9 cellular contexts compared by ENCODE assay signal in the genomic region with DNA sequence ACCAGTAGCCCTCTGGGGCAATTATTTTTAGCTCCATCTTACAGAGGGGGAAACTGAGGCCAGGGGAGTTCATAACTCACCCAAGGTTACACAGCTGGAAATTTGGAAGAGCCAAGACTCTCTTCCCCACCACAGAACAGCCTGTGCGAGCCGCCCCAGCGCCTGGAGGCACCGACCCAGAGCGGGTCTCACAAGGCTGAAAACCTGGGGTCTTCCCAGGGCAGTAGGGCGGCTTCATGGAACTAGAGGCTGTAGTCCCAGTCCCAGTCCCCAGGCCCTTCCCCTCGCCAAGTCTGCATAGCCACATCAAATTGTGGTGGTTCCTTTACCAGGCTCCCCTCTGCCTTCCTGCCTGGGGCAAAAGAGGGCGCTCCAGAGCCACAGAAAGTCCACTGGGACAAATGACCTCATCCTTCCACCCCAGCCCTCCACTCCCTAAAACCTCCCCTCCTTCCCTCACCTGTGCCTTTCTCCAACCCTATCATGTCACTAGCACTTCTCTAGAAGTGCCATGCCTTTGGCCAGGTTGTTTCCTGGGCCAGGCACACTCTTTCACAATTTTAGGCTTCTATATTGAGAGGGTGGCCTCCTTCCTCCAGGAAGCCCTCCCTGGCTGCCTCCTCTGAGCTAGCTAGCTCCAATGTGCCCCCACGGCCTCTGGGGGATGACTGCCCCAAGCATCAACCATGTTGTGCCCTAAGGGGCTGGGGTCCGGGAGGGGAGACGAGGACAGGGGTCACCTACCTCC. TPM values are rescaled to one million over a fixed set of nuclear protein-coding genes. Genes with fewer than 3 reads are reported as not detected.
DNase-seq lines count a peak whose midpoint lies in the region; ATAC-seq, FAIRE-seq and TF ChIP-seq lines count a peak whose summit lies in the region.
"Had no signal": no experiment of that assay in that cellular context is flagged by ENCODE, and none has a peak within 500 bp of the region (broad histone marks: within the 10 kb centered on the region; RNA-seq: fewer than 3 reads in every experiment).

No MANE protein-coding gene starts in this region.

- no peaks in the 10 kb centered on the region for H3K27me3 ChIP-seq in GM23338 (ENCODE audit: insufficient read depth)
- H3K27me3 ChIP-seq in body of pancreas, result no peaks in the 10 kb centered on the region
- H3K27me3 ChIP-seq in iPS-20b (ENCODE audit: insufficient read depth, low read length), result no peaks in the 10 kb centered on the region
- H3K27me3 ChIP-seq in small intestine (ENCODE audit: control insufficient read depth in 2 of 2, insufficient read depth in 2 of 2, low read length in 2 of 2), result no peaks in the 10 kb centered on the region

- peaks cover 33% of the 10 kb centered on the region for H3K4me1 Mint-ChIP-seq in GM23338

- no peaks in the 10 kb centered on the region for H3K36me3 Mint-ChIP-seq in GM23338 (ENCODE audit: low read depth)

- H2AFZ ChIP-seq in GM23338, result peak overlapping the region; percentile 72; the same call in 1 of the 2 replicates

- peak overlapping the region; percentile 85; the same call in 1 of the 2 replicates for H3K27ac Mint-ChIP-seq in GM23338

- H3F3A ChIP-seq in GM23338 (replicated peaks; ENCODE audit: low read depth), result peaks cover 11% of the 10 kb centered on the region

- peak overlapping the region; percentile 97; the same call in 1 of the 2 replicates for H3K27ac ChIP-seq in GM23338 (ENCODE audit: low read depth)
- H3K27ac ChIP-seq in body of pancreas, result peak overlapping the region; percentile 89 to 96 (median 94)
- H3K27ac ChIP-seq in iPS-20b (ENCODE audit: low read length), result peak overlapping the region; percentile 73
- H3K27ac ChIP-seq in small intestine (ENCODE audit: low read depth in 1 of 2, low read length in 1 of 2), result peak overlapping the region; percentile 66 to 94

- no peak for FAIRE-seq in small intestine (lab: Jason Lieb, UNC)

- WGBS in body of pancreas, 2 donors, result 19 to 35% methylated on average over 7 to 11 of the region's 11 CpGs
- WGBS in small intestine, 3 donors, result 42 to 43% (median 43%) methylated on average over 11 of the region's 11 CpGs

- no peaks in the 10 kb centered on the region for H3K79me2 ChIP-seq in GM23338 (replicated peaks; ENCODE audit: insufficient read depth)

- H3K27me3 Mint-ChIP-seq in GM23338 (ENCODE audit: insufficient read depth, low read depth, poor library complexity), result peaks cover 14% of the 10 kb centered on the region

- TF ChIP-seq CTCF in GM23338 (conservative IDR thresholded peaks at IDR 0.05; ENCODE audit: low read depth in 2 of 2) (peak; percentile 85 to 96), body of pancreas (IDR thresholded peaks at IDR 0.05) (peak; percentile 50 to 98 (median 93))

- H3K4me3 Mint-ChIP-seq in GM23338, result peak overlapping the region; percentile 59

- ATAC-seq in GM23338 (peak; percentile 71), SK-N-SH treated with all-trans-retinoic acid at 6 μM for 48 hours (peak; percentile 73), body of pancreas (peak; percentile 67), HG03097 (IDR thresholded peaks at IDR 0.05; ENCODE audit: low FRiP score, unreplicated experiment) (no peak), GM18505 (IDR thresholded peaks at IDR 0.05; ENCODE audit: unreplicated experiment) (no peak)

- peaks cover 23% of the 10 kb centered on the region for H3K4me1 ChIP-seq in GM23338 (ENCODE audit: insufficient read depth)
- H3K4me1 ChIP-seq in body of pancreas, result peaks cover 78% of the 10 kb centered on the region
- H3K4me1 ChIP-seq in iPS-20b (ENCODE audit: insufficient read depth, low read length), result peaks cover 12% of the 10 kb centered on the region
- no peaks in the 10 kb centered on the region for H3K4me1 ChIP-seq in small intestine (ENCODE audit: control insufficient read depth in 2 of 2, insufficient read depth in 1 of 2, low read depth in 1 of 2, low read length in 1 of 2)

- peak overlapping the region; percentile 92 for H3K4me2 ChIP-seq in GM23338

- H3K4me3 ChIP-seq in GM23338, result peak overlapping the region; percentile 68
- H3K4me3 ChIP-seq in body of pancreas, result no peak overlapping the region
- peak overlapping the region; percentile 60; the same call in 1 of the 2 replicates for H3K4me3 ChIP-seq in iPS-20b (ENCODE audit: low read length)
- peak overlapping the region in 1 of 2 donors; percentile 2 for H3K4me3 ChIP-seq in small intestine (ENCODE audit: low read depth in 1 of 2, low read length in 2 of 2)

- in situ Hi-C loops in ACHN (cut with HindIII; ENCODE audit: low pct_ligation_motif_present, low pct_unique_long_range_greater_than_20kb, low sequenced_read_pairs), result no loop called here

- H4K20me1 ChIP-seq in GM23338 (replicated peaks; ENCODE audit: insufficient read depth), result no peaks in the 10 kb centered on the region

- H3K36me3 ChIP-seq in GM23338 (ENCODE audit: insufficient read depth), result no peaks in the 10 kb centered on the region
- no peaks in the 10 kb centered on the region for H3K36me3 ChIP-seq in body of pancreas (replicated peaks in 1 of 2; ENCODE audit: insufficient read depth in 1 of 2, low read depth in 2 of 2)
- H3K36me3 ChIP-seq in iPS-20b (ENCODE audit: insufficient read depth, low read depth, low read length), result no peaks in the 10 kb centered on the region
- H3K36me3 ChIP-seq in small intestine (ENCODE audit: control insufficient read depth in 2 of 2, insufficient read depth in 2 of 2, low read length in 2 of 2), result no peaks in the 10 kb centered on the region

- peak; percentile 71 for DNase-seq in ACHN
- DNase-seq in GM23338 (ENCODE audit: low spot score), result peak; percentile 94
- peak; percentile 90 to 92 (median 91) for DNase-seq in body of pancreas
- peak; percentile 83 for DNase-seq in small intestine

- intact Hi-C loops in body of pancreas (cut with DNase I), result loop anchor here (5.0 kb wide), 1 partner anchor 42 kb away; no protein-coding TSS in a partner anchor

- TF ChIP-seq POLR2A in body of pancreas (IDR thresholded peaks at IDR 0.05) (no peak), GM18505 (IDR thresholded peaks at IDR 0.05; ENCODE audit: borderline replicate concordance, extremely low read depth, insufficient read depth, insufficient read length) (no peak)

- H3K9me2 ChIP-seq in GM23338 (ENCODE audit: insufficient read depth), result no peaks in the 10 kb centered on the region

- no peaks in the 10 kb centered on the region; the same call in 2 of the 3 replicates for H3K9me3 Mint-ChIP-seq in GM23338

- peak overlapping the region; percentile 54; the same call in 1 of the 2 replicates for H3K9ac ChIP-seq in iPS-20b (ENCODE audit: low read depth, low read length)

- H3K9me3 ChIP-seq in body of pancreas, result no peaks in the 10 kb centered on the region
- H3K9me3 ChIP-seq in iPS-20b (ENCODE audit: insufficient read depth, low read depth, low read length), result no peaks in the 10 kb centered on the region
- no peaks in the 10 kb centered on the region for H3K9me3 ChIP-seq in small intestine (ENCODE audit: control insufficient read depth, low read depth)

TF ChIP-seq in GM23338, 12 proteins besides CTCF, POLR2A, EP300 and RAD21:
- TF ChIP-seq CREB1 (CRISPR knock-in tag; IDR thresholded peaks at IDR 0.05; ENCODE audit: low read depth) (peak; percentile 55), ETS1 (IDR thresholded peaks at IDR 0.05) (no peak), STAT1 (IDR thresholded peaks at IDR 0.05; ENCODE audit: unreplicated experiment) (no peak), ZNF114 (CRISPR knock-in tag; IDR thresholded peaks at IDR 0.05) (no peak)

TF ChIP-seq in SK-N-SH treated with all-trans-retinoic acid at 6 μM for 48 hours, 23 proteins besides CTCF, POLR2A, EP300 and RAD21:
- TF ChIP-seq ARNTL (CRISPR knock-in tag; IDR thresholded peaks at IDR 0.05; ENCODE audit: borderline replicate concordance, low read depth) (no peak), RARB (CRISPR knock-in tag; IDR thresholded peaks at IDR 0.05) (no peak), ZC3H10 (CRISPR knock-in tag; IDR thresholded peaks at IDR 0.05) (no peak), ISL1 (CRISPR knock-in tag; IDR thresholded peaks at IDR 0.05) (no peak), OSR1 (CRISPR knock-in tag; IDR thresholded peaks at IDR 0.05) (no peak), GLIS3 (CRISPR knock-in tag; IDR thresholded peaks at IDR 0.05) (no peak)
- TF ChIP-seq, protein P1, sequence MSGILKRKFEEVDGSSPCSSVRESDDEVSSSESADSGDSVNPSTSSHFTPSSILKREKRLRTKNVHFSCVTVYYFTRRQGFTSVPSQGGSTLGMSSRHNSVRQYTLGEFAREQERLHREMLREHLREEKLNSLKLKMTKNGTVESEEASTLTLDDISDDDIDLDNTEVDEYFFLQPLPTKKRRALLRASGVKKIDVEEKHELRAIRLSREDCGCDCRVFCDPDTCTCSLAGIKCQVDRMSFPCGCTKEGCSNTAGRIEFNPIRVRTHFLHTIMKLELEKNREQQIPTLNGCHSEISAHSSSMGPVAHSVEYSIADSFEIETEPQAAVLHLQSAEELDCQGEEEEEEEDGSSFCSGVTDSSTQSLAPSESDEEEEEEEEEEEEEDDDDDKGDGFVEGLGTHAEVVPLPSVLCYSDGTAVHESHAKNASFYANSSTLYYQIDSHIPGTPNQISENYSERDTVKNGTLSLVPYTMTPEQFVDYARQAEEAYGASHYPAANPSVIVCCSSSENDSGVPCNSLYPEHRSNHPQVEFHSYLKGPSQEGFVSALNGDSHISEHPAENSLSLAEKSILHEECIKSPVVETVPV (CRISPR knock-in tag; IDR thresholded peaks at IDR 0.05), result no peak

RNA-seq across cellular contexts. Expression of gene CDC42EP1, which starts 15.2 kb away (rescaled TPM):
- 8.5 and 10.2 TPM in 2 replicates for total RNA-seq in GM23338 (2014; rRNA removed; shearing (Covaris generic))
- polyA plus RNA-seq in GM23338 (2016; fragmentation: Nextera tagmentation; extraction: Ambion mirVana) (7.7 and 8.4 TPM in 2 replicates), small intestine (10 to 100 TPM; 19.7 to 81.5 (median 29.5) TPM)
- total RNA-seq in body of pancreas, result 10 to 100 TPM; 73.2 to 84.7 TPM

RNA-seq across cellular contexts. Expression of gene CARD10, which starts 25.9 kb away (rescaled TPM):
- 17.0 and 17.2 TPM in 2 replicates for total RNA-seq in GM23338 (2014; rRNA removed; shearing (Covaris generic))
- 5.4 and 5.8 TPM in 2 replicates for polyA plus RNA-seq in GM23338 (2016; fragmentation: Nextera tagmentation; extraction: Ambion mirVana)
- 10 to 100 TPM; 17.4 to 28.7 TPM for total RNA-seq in body of pancreas
- 100 to 1,000 TPM in 2 of 3 donors, 10 to 100 TPM in 1; 48.2 to 129 (median 129) TPM for polyA plus RNA-seq in small intestine

RNA-seq across cellular contexts. Expression of gene LGALS2, which starts 34.8 kb away (rescaled TPM):
- total RNA-seq in GM23338 (2014; rRNA removed; shearing (Covaris generic)), result not detected in 2 replicates
- polyA plus RNA-seq in GM23338 (2016; fragmentation: Nextera tagmentation; extraction: Ambion mirVana) (not detected in 2 replicates), small intestine (100 to 1,000 TPM; 174 to 256 (median 210) TPM)
- 10 to 100 TPM; 19.2 to 68.9 TPM for total RNA-seq in body of pancreas
- total RNA-seq: pulmonary artery endothelial cell had no signal

RNA-seq across cellular contexts. Expression of gene MFNG, which starts 58.9 kb away (rescaled TPM):
- 1.9 and 3.8 TPM in 2 replicates for total RNA-seq in GM23338 (2014; rRNA removed; shearing (Covaris generic))
- 1.1 and 1.4 TPM in 2 replicates for polyA plus RNA-seq in GM23338 (2016; fragmentation: Nextera tagmentation; extraction: Ambion mirVana)
- 1 to 10 TPM; 3.0 to 7.3 TPM for total RNA-seq in body of pancreas
- 10 to 100 TPM; 19.2 to 21.3 (median 20.5) TPM for polyA plus RNA-seq in small intestine

Comparison
In these comparisons a context has a peak if more than half of its experiments do, and no peak if none do; other contexts are left out.
1. ATAC-seq: peak in GM23338 (single experiment), SK-N-SH treated with all-trans-retinoic acid at 6 μM for 48 hours (single experiment) and body of pancreas (single experiment); none in HG03097 (single experiment) and GM18505 (single experiment).
2. H3K4me3 ChIP-seq: peak in GM23338 (single experiment) and iPS-20b (single experiment); none in body of pancreas (0 of 2).
3. RNA of gene LGALS2, which starts 34.8 kb away (total RNA-seq): 19.2 to 68.9 TPM in body of pancreas; not detected in GM23338; every median in the first group is over 10 times any median in the second.
4. Peak in every context shown above with its lines, with median percentiles within 50 percentile points of each other: DNase-seq and H3K27ac ChIP-seq.